ENCODE assay signal across 24 cellular contexts in the genomic region with DNA sequence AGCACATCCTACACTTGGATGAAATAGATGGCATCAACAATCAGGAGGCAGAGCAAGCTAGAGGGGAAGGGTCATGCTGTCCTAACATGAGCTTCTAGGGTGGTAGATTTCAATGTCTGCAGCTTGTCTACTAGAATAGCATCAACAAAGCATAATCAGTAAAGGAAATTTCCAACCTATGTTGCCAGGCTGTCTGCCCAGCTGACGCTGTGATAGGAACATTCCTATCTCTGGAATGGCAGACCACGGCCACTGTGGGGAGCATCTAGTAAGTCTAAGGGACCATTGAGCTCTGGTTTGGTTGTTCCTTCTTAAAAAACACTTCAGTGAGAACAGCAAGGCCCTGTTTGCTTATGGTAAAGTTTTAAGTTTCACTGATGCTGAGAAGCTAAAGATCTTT.
"Had no signal": no experiment of that assay in that cellular context is flagged by ENCODE, and none has a peak within 500 bp of the region (broad histone marks: within the 10 kb centered on the region; RNA-seq: fewer than 3 reads in every experiment).

No MANE protein-coding gene starts in this region.

- H3K27me3 ChIP-seq: breast epithelium, cardiac muscle cell, dorsolateral prefrontal cortex had no signal

- H3K9me3 ChIP-seq: breast epithelium had no signal

- H3K4me3 ChIP-seq: breast epithelium, cardiac muscle cell, coronary artery, dorsolateral prefrontal cortex had no signal

- H3K36me3 ChIP-seq: breast epithelium, cardiac muscle cell had no signal

- H3K4me1 ChIP-seq: breast epithelium had no signal

- ATAC-seq: activated CD4-positive, alpha-beta T cell treated with anti-CD3 and anti-CD28 coated beads for 36 hours; activated T-cell treated with anti-CD3 and anti-CD28 coated beads, Interleukin-2, amount 50 U/mL, for 4 hours; activated T-helper 17 cell treated with anti-CD3 and anti-CD28 coated beads, Interleukin-2, amount 50 U/mL, for 72 hours; esophagus mucosa had no signal

- DNase-seq: activated CD4-positive, alpha-beta memory T cell treated with anti-CD3 and anti-CD28 coated beads, Interleukin-2, amount 10 ng/mL, durations not matched to agents 7 days and 5 days; activated CD4-positive, alpha-beta T cell treated with anti-CD3 and anti-CD28 coated beads for 36 hours; activated CD4-positive, alpha-beta T cell treated with anti-CD3 and anti-CD28 coated beads, Interleukin-2, amount 10 ng/mL, durations not matched to agents 7 days and 5 days; activated CD4-positive, alpha-beta T cell treated with anti-CD3 and anti-CD28 coated beads, Interleukin-2, amount 50 U/mL, for 4 hours; activated CD4-positive, CD25-positive, alpha-beta regulatory T cell; activated CD4-positive, CD25-positive, alpha-beta regulatory T cell treated with anti-CD3 and anti-CD28 coated beads, Interleukin-2, amount 50 U/mL, for 72 hours; activated effector memory CD4-positive, alpha-beta T cell treated with Interleukin-2 at 50 U/mL for 16 hours; activated gamma-delta T cell treated with Interleukin-2 at 50 U/mL for 16 hours; activated naive CD4-positive, alpha-beta T cell treated with anti-CD3 and anti-CD28 coated beads, Interleukin-2, amount 50 U/mL, for 16 hours; activated naive CD4-positive, alpha-beta T cell treated with Interleukin-2 at 50 U/mL for 16 hours; activated T-cell treated with anti-CD3 and anti-CD28 coated beads, Interleukin-2, amount 50 U/mL, for 4 hours; amniotic stem cell; anterior cingulate cortex; dorsolateral prefrontal cortex; effector memory CD4-positive, alpha-beta T cell; endodermal cell; foreskin fibroblast; head of caudate nucleus; T-helper 2 cell had no signal

- H3K27ac ChIP-seq: breast epithelium, cardiac muscle cell, dorsolateral prefrontal cortex had no signal
